16 cellular contexts compared by ENCODE assay signal in genomic region chr14:92459479-92460421, GRCh38. TPM values are rescaled to one million over a fixed set of nuclear protein-coding genes. Genes with fewer than 3 reads are reported as not detected.
DNase-seq lines count a peak whose midpoint lies in the region; ATAC-seq and TF ChIP-seq lines count a peak whose summit lies in the region.
"Had no signal": no experiment of that assay in that cellular context is flagged by ENCODE, and none has a peak within 500 bp of the region (broad histone marks: within the 10 kb centered on the region; RNA-seq: fewer than 3 reads in every experiment).

No MANE protein-coding gene starts in this region.

- ATAC-seq in HG03378 (IDR thresholded peaks at IDR 0.05; ENCODE audit: unreplicated experiment) (no peak), GM21526 (IDR thresholded peaks at IDR 0.05; ENCODE audit: low FRiP score, unreplicated experiment) (no peak)
- ATAC-seq: PC-3 had no signal

- no peaks in the 10 kb centered on the region for H3K36me3 Mint-ChIP-seq in neural progenitor cell
- H3K36me3 Mint-ChIP-seq: CD4-positive, CD25-positive, alpha-beta regulatory T cell had no signal

- H3K4me2 ChIP-seq in BLaER1 treated with 17β-estradiol and CSF1 and Interleukin-3, amounts not matched to agents 10 nM and 100 nM, result peak overlapping the region; percentile 55 to 77 (median 67)
- H3K4me2 ChIP-seq in neural progenitor cell, result no peak overlapping the region

- peaks cover 15 to 55% (median 31%) of the 10 kb centered on the region in 10 experiments for H3K4me1 ChIP-seq in BLaER1 treated with 17β-estradiol and CSF1 and Interleukin-3, amounts not matched to agents 10 nM and 100 nM
- no peaks in the 10 kb centered on the region for H3K4me1 ChIP-seq in neural progenitor cell
- H3K4me1 ChIP-seq: vagina had no signal

- H3K27me3 ChIP-seq in BLaER1 treated with 17β-estradiol and CSF1 and Interleukin-3, amounts not matched to agents 10 nM and 100 nM, result peaks cover 0 to 5% (median 0%) of the 10 kb centered on the region in 11 experiments; a peak in 1 of 22 replicates
- H3K27me3 ChIP-seq in neural progenitor cell, result no peaks in the 10 kb centered on the region
- H3K27me3 ChIP-seq: dorsolateral prefrontal cortex, vagina had no signal

- H3K4me1 Mint-ChIP-seq in neural progenitor cell, result peaks cover 16% of the 10 kb centered on the region

- peak overlapping the region; percentile 53 for H3K27ac Mint-ChIP-seq in neural progenitor cell

- H3K9me3 ChIP-seq in BLaER1 treated with 17β-estradiol and CSF1 and Interleukin-3, amounts not matched to agents 10 nM and 100 nM (replicated peaks in 1 of 11), result no peaks in the 10 kb centered on the region
- H3K9me3 ChIP-seq in neural progenitor cell (ENCODE audit: low read depth), result no peaks in the 10 kb centered on the region
- H3K9me3 ChIP-seq: vagina had no signal

- no peak overlapping the region for H3K4me3 ChIP-seq in BLaER1 treated with 17β-estradiol and CSF1 and Interleukin-3, amounts not matched to agents 10 nM and 100 nM
- H3K4me3 ChIP-seq in HFF-Myc (replicated peaks; ENCODE audit: low read depth, low read length), result no peak overlapping the region
- H3K4me3 ChIP-seq in fibroblast of mammary gland (ENCODE audit: control insufficient read depth, low read depth, low read length), result no peak overlapping the region
- H3K4me3 ChIP-seq in neural progenitor cell, result no peak overlapping the region
- H3K4me3 ChIP-seq: vagina had no signal

- H3K9me3 Mint-ChIP-seq in neural progenitor cell, result no peaks in the 10 kb centered on the region

- H4K20me1 ChIP-seq in BLaER1 treated with 17β-estradiol and CSF1 and Interleukin-3, amounts not matched to agents 10 nM and 100 nM, result no peaks in the 10 kb centered on the region; a peak in 1 of 22 replicates
- H4K20me1 ChIP-seq in neural progenitor cell (ENCODE audit: low read depth), result no peaks in the 10 kb centered on the region

- no peaks in the 10 kb centered on the region for H3F3A ChIP-seq in neural progenitor cell (ENCODE audit: low read depth)

- H3K36me3 ChIP-seq in BLaER1 treated with 17β-estradiol and CSF1 and Interleukin-3, amounts not matched to agents 10 nM and 100 nM, result no peaks in the 10 kb centered on the region
- no peaks in the 10 kb centered on the region for H3K36me3 ChIP-seq in neural progenitor cell
- H3K36me3 ChIP-seq: vagina had no signal

- no peaks in the 10 kb centered on the region for H3K79me2 ChIP-seq in neural progenitor cell (ENCODE audit: low read depth)

- peaks cover 12% of the 10 kb centered on the region for H3K27me3 Mint-ChIP-seq in neural progenitor cell (ENCODE audit: insufficient read depth, low read depth)
- H3K27me3 Mint-ChIP-seq: CD4-positive, CD25-positive, alpha-beta regulatory T cell had no signal

- H3K9ac ChIP-seq in BLaER1 treated with 17β-estradiol and CSF1 and Interleukin-3, amounts not matched to agents 10 nM and 100 nM, result peak overlapping the region in 4 of 11 experiments; percentile 1 to 24 (median 15); a peak in 1 of 22 replicates
- H3K9ac ChIP-seq in neural progenitor cell, result no peak overlapping the region

- TF ChIP-seq CTCF in HFF-Myc (IDR thresholded peaks at IDR 0.05; ENCODE audit: low read depth, low read length, missing control alignments) (peak; percentile 9), fibroblast of mammary gland (conservative IDR thresholded peaks at IDR 0.05; ENCODE audit: control insufficient read depth, insufficient read depth, low read depth, low read length) (peak; percentile 9), neural progenitor cell (IDR thresholded peaks at IDR 0.05) (no peak)

- DNase-seq in HFF-Myc (ENCODE audit: extremely low read depth, low read depth) (no peak), fibroblast of mammary gland (ENCODE audit: low read depth) (peak; percentile 22), neural progenitor cell (ENCODE audit: low spot score) (no peak), NCI-H2029 (lab: John Stamatoyannopoulos, UW) (no peak), NCI-H1048 (lab: John Stamatoyannopoulos, UW) (no peak)
- DNase-seq: activated gamma-delta T cell treated with Interleukin-2 at 50 U/mL for 16 hours; CD4-positive, CD25-positive, alpha-beta regulatory T cell; dorsolateral prefrontal cortex; NCI-H1436 treated with DMSO at 0.1 percent for 48 hours; nucleus accumbens; PC-3; stimulated activated CD4-positive, alpha-beta T cell treated with anti-CD3 and anti-CD28 coated beads, Interleukin-4, amount 100 ng/mL, for 4 hours had no signal

- H3K27ac ChIP-seq in BLaER1 treated with 17β-estradiol and CSF1 and Interleukin-3, amounts not matched to agents 10 nM and 100 nM, result no peak overlapping the region
- H3K27ac ChIP-seq in neural progenitor cell, result no peak overlapping the region
- H3K27ac ChIP-seq: vagina had no signal

- H2AFZ ChIP-seq in neural progenitor cell (replicated peaks), result peak overlapping the region; percentile 28

- H3K4me3 Mint-ChIP-seq in neural progenitor cell, result no peak overlapping the region
- H3K4me3 Mint-ChIP-seq: CD4-positive, CD25-positive, alpha-beta regulatory T cell had no signal

RNA-seq across cellular contexts. Expression of gene RIN3, which starts 53.8 kb away (rescaled TPM):
- total RNA-seq in neural progenitor cell (ENCODE audit: low replicate concordance), result 0.09 and 0.22 TPM in 2 replicates
